In the genomic region with DNA sequence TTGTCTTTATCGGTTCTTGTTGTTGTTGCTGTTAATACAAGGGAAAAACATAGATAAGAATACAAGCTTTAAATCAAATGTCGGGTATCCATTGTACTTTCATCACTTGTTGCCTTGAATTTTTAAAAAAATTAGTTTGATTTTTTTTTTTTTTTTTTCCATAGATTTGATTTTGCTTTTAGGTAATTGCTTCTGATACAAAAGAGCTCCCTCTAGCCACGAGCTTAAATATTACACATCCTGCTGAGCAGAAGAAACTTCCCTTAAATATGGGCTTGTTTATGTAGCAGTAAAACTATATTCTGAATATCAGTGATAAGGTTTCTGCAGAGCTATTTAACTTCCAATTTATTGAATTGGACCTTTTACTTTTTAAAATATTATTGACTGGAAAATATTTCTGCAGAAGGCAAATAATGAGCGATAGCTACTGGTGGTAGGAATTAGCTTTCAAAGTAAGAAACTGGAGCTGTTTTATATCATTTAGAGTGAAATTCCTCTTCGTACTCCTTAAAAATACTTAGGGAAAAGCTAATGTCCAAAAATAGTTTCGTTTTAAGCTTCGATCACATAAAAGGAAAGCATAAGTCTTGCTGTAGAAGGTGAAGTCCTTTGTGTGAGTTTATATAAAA, we compare ENCODE assay signal across 9 cellular contexts.
DNase-seq lines count a peak whose midpoint lies in the region; ATAC-seq and TF ChIP-seq lines count a peak whose summit lies in the region.
"Had no signal": no experiment of that assay in that cellular context is flagged by ENCODE, and none has a peak within 500 bp of the region (broad histone marks: within the 10 kb centered on the region; RNA-seq: fewer than 3 reads in every experiment).

No MANE protein-coding gene starts in this region.

- H3K4me3 ChIP-seq in LNCaP clone FGC (ENCODE audit: low read depth, low read length) (no peak overlapping the region), body of pancreas (no peak overlapping the region)
- H3K4me3 ChIP-seq: SJCRH30 had no signal

- H3K27ac Mint-ChIP-seq in naive B cell, result no peak overlapping the region

- no peaks in the 10 kb centered on the region for H3K4me1 Mint-ChIP-seq in naive B cell

- no peaks in the 10 kb centered on the region for H3K9me3 ChIP-seq in body of pancreas
- H3K9me3 ChIP-seq: SJCRH30 had no signal

- H3K9me3 Mint-ChIP-seq in naive B cell, result no peaks in the 10 kb centered on the region

- no peak overlapping the region for H3K27ac ChIP-seq in body of pancreas
- H3K27ac ChIP-seq: SJCRH30 had no signal

- intact Hi-C loops in body of pancreas (cut with DNase I), result no loop called here

- H3K27me3 ChIP-seq in body of pancreas, result no peaks in the 10 kb centered on the region
- H3K27me3 ChIP-seq: SJCRH30 had no signal

- peak; percentile 65 for TF ChIP-seq CTCF in LNCaP clone FGC (IDR thresholded peaks at IDR 0.05; ENCODE audit: control insufficient read depth, extremely low read depth, insufficient read depth)
- peak in 6 of 7 experiments; percentile 17 to 41 (median 36) for TF ChIP-seq CTCF in body of pancreas (IDR thresholded peaks at IDR 0.05)

- no peaks in the 10 kb centered on the region for H3K4me1 ChIP-seq in body of pancreas
- H3K4me1 ChIP-seq: SJCRH30 had no signal

- DNase-seq in COLO829 (ENCODE audit: low spot score) (peak; percentile 22), LNCaP clone FGC (ENCODE audit: low read depth) (peak; percentile 23), body of pancreas (no peak), naive B cell (peak; percentile 4), cerebellum (ENCODE audit: low spot score) (no peak), cerebellar cortex (ENCODE audit: low spot score) (no peak)

- 35 to 38% methylated on average over 7 of the region's 7 CpGs for WGBS in body of pancreas, 2 donors

- no peak overlapping the region for H3K4me3 Mint-ChIP-seq in naive B cell

- no peaks in the 10 kb centered on the region for H3K36me3 ChIP-seq in body of pancreas (replicated peaks in 1 of 2; ENCODE audit: insufficient read depth in 1 of 2, low read depth in 2 of 2)
- H3K36me3 ChIP-seq: SJCRH30 had no signal

- TF ChIP-seq POLR2A in body of pancreas (IDR thresholded peaks at IDR 0.05), result no peak

- H3K27me3 Mint-ChIP-seq in naive B cell, result no peaks in the 10 kb centered on the region

- no peaks in the 10 kb centered on the region for H3K36me3 Mint-ChIP-seq in naive B cell

- peak; percentile 79 for ATAC-seq in GM19395 (IDR thresholded peaks at IDR 0.05; ENCODE audit: unreplicated experiment)
- no peak for ATAC-seq in body of pancreas
- no peak for ATAC-seq in naive B cell (ENCODE audit: low read depth in 2 of 2)
- no peak for ATAC-seq in HG03025 (IDR thresholded peaks at IDR 0.05; ENCODE audit: low FRiP score, unreplicated experiment)

Comparison
In these comparisons a context has a peak if more than half of its experiments do, and no peak if none do; other contexts are left out.
1. DNase-seq: peak in COLO829 (single experiment), LNCaP clone FGC (single experiment) and naive B cell (single experiment); none in body of pancreas (0 of 4), cerebellum (single experiment) and cerebellar cortex (single experiment).